In the genomic region with DNA sequence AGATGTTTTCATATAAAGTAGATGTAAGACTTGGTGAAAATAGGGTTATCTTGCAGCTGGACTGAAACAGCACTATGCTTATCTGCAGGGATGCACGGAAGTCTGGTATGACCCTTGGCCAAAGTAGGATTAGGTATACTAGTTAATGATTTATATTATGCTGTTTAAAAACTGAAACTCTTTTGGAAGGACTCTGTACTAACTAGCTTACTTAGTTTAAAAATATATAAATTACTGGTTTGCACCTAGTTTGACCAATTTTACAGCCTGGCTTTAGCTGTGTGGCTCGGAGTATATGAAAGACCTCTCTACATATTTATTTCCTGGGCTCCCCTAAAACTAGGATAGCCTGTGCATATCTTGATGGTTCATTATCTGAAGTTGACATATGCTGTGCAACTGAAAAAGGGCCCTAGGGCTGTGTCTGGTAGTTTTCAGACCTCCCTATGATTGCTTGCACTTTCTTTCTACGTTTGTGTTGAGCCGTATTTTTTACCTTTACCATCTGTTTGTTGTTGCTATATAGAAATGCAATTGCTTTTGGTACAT, we compare ENCODE assay signal across 1 cellular context.
TF ChIP-seq lines count a peak whose summit lies in the region.

No MANE protein-coding gene starts in this region.

TF ChIP-seq in HepG2, 621 proteins besides CTCF, POLR2A, EP300 and RAD21 (continued from another document and continues in another):
- no peak for TF ChIP-seq ZNF10 (CRISPR knock-in tag; IDR thresholded peaks at IDR 0.05; ENCODE audit: borderline replicate concordance, low read depth)
- 0 out of 2 replicates have a peak, but pooled peaks have one; percentile 31 for TF ChIP-seq FOXJ3 (CRISPR knock-in tag; IDR thresholded peaks at IDR 0.05; ENCODE audit: borderline replicate concordance)
- no peak for TF ChIP-seq MED8 (CRISPR knock-in tag; IDR thresholded peaks at IDR 0.05; ENCODE audit: insufficient replicate concordance)
- TF ChIP-seq ZNF160 (CRISPR knock-in tag; IDR thresholded peaks at IDR 0.05): no peak
- 0 out of 2 replicates have a peak, but pooled peaks have one; percentile 8 for TF ChIP-seq NR2F6 (IDR thresholded peaks at IDR 0.05)
- TF ChIP-seq NR2F6 (CRISPR knock-in tag; IDR thresholded peaks at IDR 0.05): no peak
- TF ChIP-seq ZNF446 (CRISPR knock-in tag; IDR thresholded peaks at IDR 0.05): no peak
- TF ChIP-seq, protein P1, sequence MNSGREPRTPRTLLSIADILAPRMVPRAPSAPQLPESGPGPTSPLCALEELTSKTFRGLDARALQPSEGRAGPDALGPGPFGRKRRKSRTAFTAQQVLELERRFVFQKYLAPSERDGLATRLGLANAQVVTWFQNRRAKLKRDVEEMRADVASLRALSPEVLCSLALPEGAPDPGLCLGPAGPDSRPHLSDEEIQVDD (CRISPR knock-in tag; IDR thresholded peaks at IDR 0.05; ENCODE audit: borderline replicate concordance): no peak
- no peak for TF ChIP-seq JARID2 (CRISPR knock-in tag; IDR thresholded peaks at IDR 0.05; ENCODE audit: insufficient replicate concordance)
- TF ChIP-seq PPARG (CRISPR knock-in tag; conservative IDR thresholded peaks at IDR 0.05): peak; percentile 82
- TF ChIP-seq HOXA7 (CRISPR knock-in tag; IDR thresholded peaks at IDR 0.05): no peak
- no peak for TF ChIP-seq ZNF441 (CRISPR knock-in tag; IDR thresholded peaks at IDR 0.05; ENCODE audit: borderline replicate concordance)
- no peak for TF ChIP-seq NCOA1 (CRISPR knock-in tag; IDR thresholded peaks at IDR 0.05)
- TF ChIP-seq, protein P2, sequence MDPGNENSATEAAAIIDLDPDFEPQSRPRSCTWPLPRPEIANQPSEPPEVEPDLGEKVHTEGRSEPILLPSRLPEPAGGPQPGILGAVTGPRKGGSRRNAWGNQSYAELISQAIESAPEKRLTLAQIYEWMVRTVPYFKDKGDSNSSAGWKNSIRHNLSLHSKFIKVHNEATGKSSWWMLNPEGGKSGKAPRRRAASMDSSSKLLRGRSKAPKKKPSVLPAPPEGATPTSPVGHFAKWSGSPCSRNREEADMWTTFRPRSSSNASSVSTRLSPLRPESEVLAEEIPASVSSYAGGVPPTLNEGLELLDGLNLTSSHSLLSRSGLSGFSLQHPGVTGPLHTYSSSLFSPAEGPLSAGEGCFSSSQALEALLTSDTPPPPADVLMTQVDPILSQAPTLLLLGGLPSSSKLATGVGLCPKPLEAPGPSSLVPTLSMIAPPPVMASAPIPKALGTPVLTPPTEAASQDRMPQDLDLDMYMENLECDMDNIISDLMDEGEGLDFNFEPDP (CRISPR knock-in tag; conservative IDR thresholded peaks at IDR 0.05): no peak
- TF ChIP-seq, protein P3, sequence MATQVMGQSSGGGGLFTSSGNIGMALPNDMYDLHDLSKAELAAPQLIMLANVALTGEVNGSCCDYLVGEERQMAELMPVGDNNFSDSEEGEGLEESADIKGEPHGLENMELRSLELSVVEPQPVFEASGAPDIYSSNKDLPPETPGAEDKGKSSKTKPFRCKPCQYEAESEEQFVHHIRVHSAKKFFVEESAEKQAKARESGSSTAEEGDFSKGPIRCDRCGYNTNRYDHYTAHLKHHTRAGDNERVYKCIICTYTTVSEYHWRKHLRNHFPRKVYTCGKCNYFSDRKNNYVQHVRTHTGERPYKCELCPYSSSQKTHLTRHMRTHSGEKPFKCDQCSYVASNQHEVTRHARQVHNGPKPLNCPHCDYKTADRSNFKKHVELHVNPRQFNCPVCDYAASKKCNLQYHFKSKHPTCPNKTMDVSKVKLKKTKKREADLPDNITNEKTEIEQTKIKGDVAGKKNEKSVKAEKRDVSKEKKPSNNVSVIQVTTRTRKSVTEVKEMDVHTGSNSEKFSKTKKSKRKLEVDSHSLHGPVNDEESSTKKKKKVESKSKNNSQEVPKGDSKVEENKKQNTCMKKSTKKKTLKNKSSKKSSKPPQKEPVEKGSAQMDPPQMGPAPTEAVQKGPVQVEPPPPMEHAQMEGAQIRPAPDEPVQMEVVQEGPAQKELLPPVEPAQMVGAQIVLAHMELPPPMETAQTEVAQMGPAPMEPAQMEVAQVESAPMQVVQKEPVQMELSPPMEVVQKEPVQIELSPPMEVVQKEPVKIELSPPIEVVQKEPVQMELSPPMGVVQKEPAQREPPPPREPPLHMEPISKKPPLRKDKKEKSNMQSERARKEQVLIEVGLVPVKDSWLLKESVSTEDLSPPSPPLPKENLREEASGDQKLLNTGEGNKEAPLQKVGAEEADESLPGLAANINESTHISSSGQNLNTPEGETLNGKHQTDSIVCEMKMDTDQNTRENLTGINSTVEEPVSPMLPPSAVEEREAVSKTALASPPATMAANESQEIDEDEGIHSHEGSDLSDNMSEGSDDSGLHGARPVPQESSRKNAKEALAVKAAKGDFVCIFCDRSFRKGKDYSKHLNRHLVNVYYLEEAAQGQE (IDR thresholded peaks at IDR 0.05; ENCODE audit: borderline replicate concordance in 1 of 2, low read depth in 1 of 2, low read length in 2 of 2): no peak
- no peak for TF ChIP-seq PHF5A (CRISPR knock-in tag; IDR thresholded peaks at IDR 0.05; ENCODE audit: low read depth, unreplicated experiment)
- no peak for TF ChIP-seq HDAC6 (IDR thresholded peaks at IDR 0.05; ENCODE audit: low read depth, low read length)
- TF ChIP-seq ZNF792 (CRISPR knock-in tag; IDR thresholded peaks at IDR 0.05): no peak
- TF ChIP-seq, protein P4, sequence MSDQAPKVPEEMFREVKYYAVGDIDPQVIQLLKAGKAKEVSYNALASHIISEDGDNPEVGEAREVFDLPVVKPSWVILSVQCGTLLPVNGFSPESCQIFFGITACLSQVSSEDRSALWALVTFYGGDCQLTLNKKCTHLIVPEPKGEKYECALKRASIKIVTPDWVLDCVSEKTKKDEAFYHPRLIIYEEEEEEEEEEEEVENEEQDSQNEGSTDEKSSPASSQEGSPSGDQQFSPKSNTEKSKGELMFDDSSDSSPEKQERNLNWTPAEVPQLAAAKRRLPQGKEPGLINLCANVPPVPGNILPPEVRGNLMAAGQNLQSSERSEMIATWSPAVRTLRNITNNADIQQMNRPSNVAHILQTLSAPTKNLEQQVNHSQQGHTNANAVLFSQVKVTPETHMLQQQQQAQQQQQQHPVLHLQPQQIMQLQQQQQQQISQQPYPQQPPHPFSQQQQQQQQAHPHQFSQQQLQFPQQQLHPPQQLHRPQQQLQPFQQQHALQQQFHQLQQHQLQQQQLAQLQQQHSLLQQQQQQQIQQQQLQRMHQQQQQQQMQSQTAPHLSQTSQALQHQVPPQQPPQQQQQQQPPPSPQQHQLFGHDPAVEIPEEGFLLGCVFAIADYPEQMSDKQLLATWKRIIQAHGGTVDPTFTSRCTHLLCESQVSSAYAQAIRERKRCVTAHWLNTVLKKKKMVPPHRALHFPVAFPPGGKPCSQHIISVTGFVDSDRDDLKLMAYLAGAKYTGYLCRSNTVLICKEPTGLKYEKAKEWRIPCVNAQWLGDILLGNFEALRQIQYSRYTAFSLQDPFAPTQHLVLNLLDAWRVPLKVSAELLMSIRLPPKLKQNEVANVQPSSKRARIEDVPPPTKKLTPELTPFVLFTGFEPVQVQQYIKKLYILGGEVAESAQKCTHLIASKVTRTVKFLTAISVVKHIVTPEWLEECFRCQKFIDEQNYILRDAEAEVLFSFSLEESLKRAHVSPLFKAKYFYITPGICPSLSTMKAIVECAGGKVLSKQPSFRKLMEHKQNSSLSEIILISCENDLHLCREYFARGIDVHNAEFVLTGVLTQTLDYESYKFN (CRISPR knock-in tag; conservative IDR thresholded peaks at IDR 0.05): peak; percentile 79
- no peak for TF ChIP-seq ZNF543 (CRISPR knock-in tag; IDR thresholded peaks at IDR 0.05)
- TF ChIP-seq MXI1 (IDR thresholded peaks at IDR 0.05; ENCODE audit: borderline replicate concordance, low read depth, low read length): no peak
- TF ChIP-seq, protein P5, sequence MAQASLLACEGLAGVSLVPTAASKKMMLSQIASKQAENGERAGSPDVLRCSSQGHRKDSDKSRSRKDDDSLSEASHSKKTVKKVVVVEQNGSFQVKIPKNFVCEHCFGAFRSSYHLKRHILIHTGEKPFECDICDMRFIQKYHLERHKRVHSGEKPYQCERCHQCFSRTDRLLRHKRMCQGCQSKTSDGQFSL (CRISPR knock-in tag; IDR thresholded peaks at IDR 0.05): no peak
- 0 out of 2 replicates have a peak, but pooled peaks have one; percentile 25 for TF ChIP-seq RBFOX2 (IDR thresholded peaks at IDR 0.05; ENCODE audit: low read depth, low read length)
- TF ChIP-seq EHMT2 (IDR thresholded peaks at IDR 0.05; ENCODE audit: borderline replicate concordance, low read depth, low read length): no peak
- no peak for TF ChIP-seq HOXA9 (CRISPR knock-in tag; IDR thresholded peaks at IDR 0.05; ENCODE audit: borderline replicate concordance)
- TF ChIP-seq ZNF496 (CRISPR knock-in tag; IDR thresholded peaks at IDR 0.05; ENCODE audit: insufficient replicate concordance): no peak
- TF ChIP-seq SRF (IDR thresholded peaks at IDR 0.05; ENCODE audit: low read depth, low read length): no peak
- TF ChIP-seq FOXK1 (CRISPR knock-in tag; IDR thresholded peaks at IDR 0.05; ENCODE audit: borderline replicate concordance, low read depth): no peak
- TF ChIP-seq, protein P6, sequence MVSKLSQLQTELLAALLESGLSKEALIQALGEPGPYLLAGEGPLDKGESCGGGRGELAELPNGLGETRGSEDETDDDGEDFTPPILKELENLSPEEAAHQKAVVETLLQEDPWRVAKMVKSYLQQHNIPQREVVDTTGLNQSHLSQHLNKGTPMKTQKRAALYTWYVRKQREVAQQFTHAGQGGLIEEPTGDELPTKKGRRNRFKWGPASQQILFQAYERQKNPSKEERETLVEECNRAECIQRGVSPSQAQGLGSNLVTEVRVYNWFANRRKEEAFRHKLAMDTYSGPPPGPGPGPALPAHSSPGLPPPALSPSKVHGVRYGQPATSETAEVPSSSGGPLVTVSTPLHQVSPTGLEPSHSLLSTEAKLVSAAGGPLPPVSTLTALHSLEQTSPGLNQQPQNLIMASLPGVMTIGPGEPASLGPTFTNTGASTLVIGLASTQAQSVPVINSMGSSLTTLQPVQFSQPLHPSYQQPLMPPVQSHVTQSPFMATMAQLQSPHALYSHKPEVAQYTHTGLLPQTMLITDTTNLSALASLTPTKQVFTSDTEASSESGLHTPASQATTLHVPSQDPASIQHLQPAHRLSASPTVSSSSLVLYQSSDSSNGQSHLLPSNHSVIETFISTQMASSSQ (IDR thresholded peaks at IDR 0.05; ENCODE audit: low read depth): peak; percentile 85
- TF ChIP-seq, protein P6 (CRISPR knock-in tag; IDR thresholded peaks at IDR 0.05; ENCODE audit: borderline replicate concordance): peak; percentile 91
- TF ChIP-seq PHB2 (IDR thresholded peaks at IDR 0.05; ENCODE audit: partially characterized antibody): no peak
- TF ChIP-seq, protein P7, sequence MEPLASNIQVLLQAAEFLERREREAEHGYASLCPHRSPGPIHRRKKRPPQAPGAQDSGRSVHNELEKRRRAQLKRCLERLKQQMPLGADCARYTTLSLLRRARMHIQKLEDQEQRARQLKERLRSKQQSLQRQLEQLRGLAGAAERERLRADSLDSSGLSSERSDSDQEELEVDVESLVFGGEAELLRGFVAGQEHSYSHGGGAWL (CRISPR knock-in tag; IDR thresholded peaks at IDR 0.05): no peak
- TF ChIP-seq, protein P8, sequence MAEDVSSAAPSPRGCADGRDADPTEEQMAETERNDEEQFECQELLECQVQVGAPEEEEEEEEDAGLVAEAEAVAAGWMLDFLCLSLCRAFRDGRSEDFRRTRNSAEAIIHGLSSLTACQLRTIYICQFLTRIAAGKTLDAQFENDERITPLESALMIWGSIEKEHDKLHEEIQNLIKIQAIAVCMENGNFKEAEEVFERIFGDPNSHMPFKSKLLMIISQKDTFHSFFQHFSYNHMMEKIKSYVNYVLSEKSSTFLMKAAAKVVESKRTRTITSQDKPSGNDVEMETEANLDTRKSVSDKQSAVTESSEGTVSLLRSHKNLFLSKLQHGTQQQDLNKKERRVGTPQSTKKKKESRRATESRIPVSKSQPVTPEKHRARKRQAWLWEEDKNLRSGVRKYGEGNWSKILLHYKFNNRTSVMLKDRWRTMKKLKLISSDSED (CRISPR knock-in tag; IDR thresholded peaks at IDR 0.05): no peak
- TF ChIP-seq NFYB (CRISPR knock-in tag; IDR thresholded peaks at IDR 0.05): no peak
- TF ChIP-seq TMF1 (CRISPR knock-in tag; IDR thresholded peaks at IDR 0.05; ENCODE audit: low read depth): no peak
- TF ChIP-seq ZNF33B (CRISPR knock-in tag; IDR thresholded peaks at IDR 0.05): no peak
- TF ChIP-seq, protein P9, sequence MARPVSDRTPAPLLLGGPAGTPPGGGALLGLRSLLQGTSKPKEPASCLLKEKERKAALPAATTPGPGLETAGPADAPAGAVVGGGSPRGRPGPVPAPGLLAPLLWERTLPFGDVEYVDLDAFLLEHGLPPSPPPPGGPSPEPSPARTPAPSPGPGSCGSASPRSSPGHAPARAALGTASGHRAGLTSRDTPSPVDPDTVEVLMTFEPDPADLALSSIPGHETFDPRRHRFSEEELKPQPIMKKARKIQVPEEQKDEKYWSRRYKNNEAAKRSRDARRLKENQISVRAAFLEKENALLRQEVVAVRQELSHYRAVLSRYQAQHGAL (CRISPR knock-in tag; IDR thresholded peaks at IDR 0.05; ENCODE audit: not compliant biosample characterization): no peak
- TF ChIP-seq, protein P10, sequence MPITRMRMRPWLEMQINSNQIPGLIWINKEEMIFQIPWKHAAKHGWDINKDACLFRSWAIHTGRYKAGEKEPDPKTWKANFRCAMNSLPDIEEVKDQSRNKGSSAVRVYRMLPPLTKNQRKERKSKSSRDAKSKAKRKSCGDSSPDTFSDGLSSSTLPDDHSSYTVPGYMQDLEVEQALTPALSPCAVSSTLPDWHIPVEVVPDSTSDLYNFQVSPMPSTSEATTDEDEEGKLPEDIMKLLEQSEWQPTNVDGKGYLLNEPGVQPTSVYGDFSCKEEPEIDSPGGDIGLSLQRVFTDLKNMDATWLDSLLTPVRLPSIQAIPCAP (CRISPR knock-in tag; IDR thresholded peaks at IDR 0.05; ENCODE audit: low read depth): no peak
- no peak for TF ChIP-seq MED1 (CRISPR knock-in tag; IDR thresholded peaks at IDR 0.05)
- no peak for TF ChIP-seq HCFC1 (IDR thresholded peaks at IDR 0.05; ENCODE audit: low read depth, low read length)
- TF ChIP-seq, protein P11, sequence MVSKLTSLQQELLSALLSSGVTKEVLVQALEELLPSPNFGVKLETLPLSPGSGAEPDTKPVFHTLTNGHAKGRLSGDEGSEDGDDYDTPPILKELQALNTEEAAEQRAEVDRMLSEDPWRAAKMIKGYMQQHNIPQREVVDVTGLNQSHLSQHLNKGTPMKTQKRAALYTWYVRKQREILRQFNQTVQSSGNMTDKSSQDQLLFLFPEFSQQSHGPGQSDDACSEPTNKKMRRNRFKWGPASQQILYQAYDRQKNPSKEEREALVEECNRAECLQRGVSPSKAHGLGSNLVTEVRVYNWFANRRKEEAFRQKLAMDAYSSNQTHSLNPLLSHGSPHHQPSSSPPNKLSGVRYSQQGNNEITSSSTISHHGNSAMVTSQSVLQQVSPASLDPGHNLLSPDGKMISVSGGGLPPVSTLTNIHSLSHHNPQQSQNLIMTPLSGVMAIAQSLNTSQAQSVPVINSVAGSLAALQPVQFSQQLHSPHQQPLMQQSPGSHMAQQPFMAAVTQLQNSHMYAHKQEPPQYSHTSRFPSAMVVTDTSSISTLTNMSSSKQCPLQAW (CRISPR knock-in tag; IDR thresholded peaks at IDR 0.05): 0 out of 2 replicates have a peak, but pooled peaks have one; percentile 22
